ENCODE assay signal across 2 cellular contexts in the genomic region with DNA sequence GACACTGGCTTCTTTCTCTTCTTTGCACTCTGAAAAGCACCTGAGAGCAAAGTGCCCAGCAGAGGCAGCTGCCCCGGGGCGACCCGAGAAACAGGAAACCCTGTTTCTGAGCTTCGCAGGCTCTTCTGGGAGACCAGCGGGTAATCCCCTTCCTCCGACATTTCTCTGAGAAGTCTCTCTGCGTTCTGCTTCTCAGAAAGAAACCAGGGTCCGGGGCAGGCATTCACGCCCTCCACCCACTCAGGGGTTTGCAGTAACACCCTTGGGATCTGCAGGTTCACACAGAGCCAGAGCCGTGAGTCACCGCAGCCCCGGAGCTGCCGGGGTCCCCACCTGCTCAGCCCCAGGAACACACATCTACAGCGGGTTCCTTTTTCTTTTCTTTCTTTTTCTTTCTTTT.
TF ChIP-seq lines count a peak whose summit lies in the region.

No MANE protein-coding gene starts in this region.

TF ChIP-seq in SK-N-SH, 30 proteins besides CTCF, POLR2A, EP300 and RAD21 (continued from another document):
- TF ChIP-seq POLR2AphosphoS5 (IDR thresholded peaks at IDR 0.05; ENCODE audit: low read depth, low read length) (no peak), MEF2A (IDR thresholded peaks at IDR 0.05; ENCODE audit: borderline replicate concordance, low read depth) (no peak), EZH2phosphoT487 (IDR thresholded peaks at IDR 0.05; ENCODE audit: borderline replicate concordance, low read depth) (no peak), PBX3 (IDR thresholded peaks at IDR 0.05) (no peak), NFIC (IDR thresholded peaks at IDR 0.05; ENCODE audit: borderline replicate concordance) (no peak), TEAD4 (IDR thresholded peaks at IDR 0.05; ENCODE audit: borderline replicate concordance, insufficient read depth) (no peak), FOXJ3 (CRISPR knock-in tag; IDR thresholded peaks at IDR 0.05) (no peak), ELF1 (IDR thresholded peaks at IDR 0.05) (no peak), MXI1 (IDR thresholded peaks at IDR 0.05; ENCODE audit: low read depth, low read length) (no peak), CHD2 (IDR thresholded peaks at IDR 0.05; ENCODE audit: low read length, partially characterized antibody) (no peak)
- TF ChIP-seq, protein P1, sequence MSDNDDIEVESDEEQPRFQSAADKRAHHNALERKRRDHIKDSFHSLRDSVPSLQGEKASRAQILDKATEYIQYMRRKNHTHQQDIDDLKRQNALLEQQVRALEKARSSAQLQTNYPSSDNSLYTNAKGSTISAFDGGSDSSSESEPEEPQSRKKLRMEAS (IDR thresholded peaks at IDR 0.05; ENCODE audit: low read depth) = no peak
- TF ChIP-seq, protein P2, sequence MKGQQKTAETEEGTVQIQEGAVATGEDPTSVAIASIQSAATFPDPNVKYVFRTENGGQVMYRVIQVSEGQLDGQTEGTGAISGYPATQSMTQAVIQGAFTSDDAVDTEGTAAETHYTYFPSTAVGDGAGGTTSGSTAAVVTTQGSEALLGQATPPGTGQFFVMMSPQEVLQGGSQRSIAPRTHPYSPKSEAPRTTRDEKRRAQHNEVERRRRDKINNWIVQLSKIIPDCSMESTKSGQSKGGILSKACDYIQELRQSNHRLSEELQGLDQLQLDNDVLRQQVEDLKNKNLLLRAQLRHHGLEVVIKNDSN (IDR thresholded peaks at IDR 0.05; ENCODE audit: borderline replicate concordance, low read depth) = no peak

TF ChIP-seq in WTC11, 78 proteins besides CTCF, POLR2A, EP300 and RAD21 (continued from another document):
- TF ChIP-seq, protein P3, sequence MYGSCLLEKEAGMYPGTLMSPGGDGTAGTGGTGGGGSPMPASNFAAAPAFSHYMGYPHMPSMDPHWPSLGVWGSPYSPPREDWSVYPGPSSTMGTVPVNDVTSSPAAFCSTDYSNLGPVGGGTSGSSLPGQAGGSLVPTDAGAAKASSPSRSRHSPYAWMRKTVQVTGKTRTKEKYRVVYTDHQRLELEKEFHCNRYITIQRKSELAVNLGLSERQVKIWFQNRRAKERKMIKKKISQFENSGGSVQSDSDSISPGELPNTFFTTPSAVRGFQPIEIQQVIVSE (CRISPR knock-in tag; IDR thresholded peaks at IDR 0.05; ENCODE audit: borderline replicate concordance) = no peak
- TF ChIP-seq NFATC4 (CRISPR knock-in tag; IDR thresholded peaks at IDR 0.05) = no peak
